Comparison of ENCODE assay signal across 8 cellular contexts in genomic region chr2:98822301-98823164, GRCh38.
DNase-seq lines count a peak whose midpoint lies in the region; ATAC-seq, FAIRE-seq and TF ChIP-seq lines count a peak whose summit lies in the region.

No MANE protein-coding gene starts in this region.

- in situ Hi-C loops in GM12878 (cut with MboI), result no loop called here

- no peak overlapping the region for H3K4me3 ChIP-seq in GM12878

- no peaks in the 10 kb centered on the region; a peak in 1 of 4 replicates for H3K27me3 ChIP-seq in GM12878 (replicated peaks in 1 of 2; ENCODE audit: control insufficient read depth in 2 of 2, insufficient read depth in 2 of 2, low read length in 1 of 2)

- H3K9me3 ChIP-seq in GM12878 (replicated peaks; ENCODE audit: control insufficient read depth, insufficient read depth, low read length), result no peaks in the 10 kb centered on the region; the same call in 2 of the 3 replicates

- no peak for TF ChIP-seq POLR2A in GM12878 (IDR thresholded peaks at IDR 0.05; ENCODE audit: low read depth, low read length)

- SMC1A ChIA-PET in GM12878 (lab: Charles Lee; ENCODE audit: uncharacterized antibody, unreplicated experiment), result no interaction called here

- no TSS peak for BruUV-seq in GM12878 (replicated peaks; lab: Mats Ljungman, UMichigan)

- no peak for TF ChIP-seq EP300 in GM12878 (IDR thresholded peaks at IDR 0.05; ENCODE audit: borderline replicate concordance in 1 of 2, control insufficient read depth in 1 of 2, low read depth in 2 of 2, low read length in 2 of 2)

- peak; percentile 16 for DNase-seq in T-helper 22 cell (ENCODE audit: low read depth)
- no peak for DNase-seq in GM12878 (ENCODE audit: low read depth, low spot score)
- DNase-seq in islet precursor cell, result peak; percentile 67
- DNase-seq in stimulated activated CD4-positive, alpha-beta T cell treated with anti-CD3 and anti-CD28 coated beads, Interleukin-15, amount 100 ng/mL, for 24 hours, result peak; percentile 74
- no peak for DNase-seq in SW 1271 (lab: John Stamatoyannopoulos, UW)
- no peak for DNase-seq in NCI-H1105 (lab: John Stamatoyannopoulos, UW)
- no peak for DNase-seq in pons (ENCODE audit: low spot score)

- no peaks in the 10 kb centered on the region for H4K20me1 ChIP-seq in GM12878 (ENCODE audit: control insufficient read depth, insufficient read depth)

- H3K9ac ChIP-seq in GM12878 (ENCODE audit: control insufficient read depth, insufficient read depth, low read length), result no peak overlapping the region

- TF ChIP-seq CTCF in GM12878 (IDR thresholded peaks at IDR 0.05 in 2 of 3, conservative IDR thresholded peaks at IDR 0.05 in 1 of 3; ENCODE audit: control insufficient read depth in 2 of 3, extremely low read depth in 1 of 3, insufficient read depth in 1 of 3, low read depth in 3 of 3, low read length in 3 of 3), result 0 out of 6 replicates have a peak, but pooled peaks of 1 of the 3 experiments have one; percentile 8

- CTCF ChIA-PET in GM12878 (lab: Yijun Ruan, JAX), result no interaction called here

- no peak overlapping the region for H2AFZ ChIP-seq in GM12878 (ENCODE audit: control insufficient read depth, low read depth, low read length)

- no peaks in the 10 kb centered on the region for H3K4me1 ChIP-seq in GM12878 (ENCODE audit: control insufficient read depth, insufficient read depth, low read length)

- RAD21 ChIA-PET in GM12878 (lab: Charles Lee; ENCODE audit: unreplicated experiment), result no interaction called here

- H3K27ac ChIP-seq in GM12878 (ENCODE audit: control insufficient read depth, insufficient read depth), result no peak overlapping the region

- ATAC-seq in GM12878 (no peak), HG03175 (IDR thresholded peaks at IDR 0.05; ENCODE audit: unreplicated experiment) (no peak)

- peak overlapping the region; percentile 48; the same call in 1 of the 2 replicates for H3K4me2 ChIP-seq in GM12878 (ENCODE audit: control insufficient read depth, insufficient read depth)

- H3K36me3 ChIP-seq in GM12878 (ENCODE audit: control insufficient read depth in 2 of 2, insufficient read depth in 2 of 2, low read length in 1 of 2), result no peaks in the 10 kb centered on the region

- POLR2A ChIA-PET in GM12878 (lab: Charles Lee), result no interaction called here

- no peak for FAIRE-seq in GM12878 (lab: Jason Lieb, UNC)

- H3K79me2 ChIP-seq in GM12878 (ENCODE audit: control insufficient read depth, insufficient read depth, low read length), result no peaks in the 10 kb centered on the region

- intact Hi-C loops in GM12878 (cut with micrococcal nuclease; ENCODE audit: unreplicated experiment), result no loop called here

- no peak for TF ChIP-seq RAD21 in GM12878 (IDR thresholded peaks at IDR 0.05; ENCODE audit: insufficient read depth, low read depth, low read length)

- WGBS in GM12878 (ENCODE audit: insufficient coverage, insufficient replicate concordance, low lambda C conversion rate, missing lambda C conversion rate), result 38% methylated on average over 87 of the region's 117 CpGs

TF ChIP-seq in GM12878, 131 proteins besides CTCF, POLR2A, EP300 and RAD21:
- TF ChIP-seq RAD51 (IDR thresholded peaks at IDR 0.05), result no peak
- TF ChIP-seq FOXK2 (IDR thresholded peaks at IDR 0.05), result no peak
- TF ChIP-seq STAT1 (conservative IDR thresholded peaks at IDR 0.05), result no peak
- TF ChIP-seq SUPT20H (IDR thresholded peaks at IDR 0.05; ENCODE audit: borderline replicate concordance, control insufficient read depth, low read depth, low read length), result no peak
- no peak for TF ChIP-seq JUNB (IDR thresholded peaks at IDR 0.05)
- no peak for TF ChIP-seq E4F1 (IDR thresholded peaks at IDR 0.05; ENCODE audit: borderline replicate concordance, partially characterized antibody)
- no peak for TF ChIP-seq IKZF2 (IDR thresholded peaks at IDR 0.05)
- no peak for TF ChIP-seq ZBTB33 (IDR thresholded peaks at IDR 0.05)
- TF ChIP-seq TCF3 (IDR thresholded peaks at IDR 0.05; ENCODE audit: borderline replicate concordance, insufficient read depth, low read depth, low read length), result no peak
- TF ChIP-seq ATF7 (IDR thresholded peaks at IDR 0.05; ENCODE audit: low read depth), result no peak
- no peak for TF ChIP-seq CREM (IDR thresholded peaks at IDR 0.05; ENCODE audit: low read depth)
- no peak for TF ChIP-seq ZNF384 (IDR thresholded peaks at IDR 0.05; ENCODE audit: borderline replicate concordance, low read depth, low read length)

Comparison
In these comparisons a context has a peak if more than half of its experiments do, and no peak if none do; other contexts are left out.
1. DNase-seq: peak in T-helper 22 cell (single experiment), islet precursor cell (single experiment) and stimulated activated CD4-positive, alpha-beta T cell treated with anti-CD3 and anti-CD28 coated beads, Interleukin-15, amount 100 ng/mL, for 24 hours (single experiment); none in GM12878 (single experiment), SW 1271 (0 of 2), NCI-H1105 (single experiment) and pons (single experiment).